Comparison of ENCODE assay signal across 9 cellular contexts in the genomic region with DNA sequence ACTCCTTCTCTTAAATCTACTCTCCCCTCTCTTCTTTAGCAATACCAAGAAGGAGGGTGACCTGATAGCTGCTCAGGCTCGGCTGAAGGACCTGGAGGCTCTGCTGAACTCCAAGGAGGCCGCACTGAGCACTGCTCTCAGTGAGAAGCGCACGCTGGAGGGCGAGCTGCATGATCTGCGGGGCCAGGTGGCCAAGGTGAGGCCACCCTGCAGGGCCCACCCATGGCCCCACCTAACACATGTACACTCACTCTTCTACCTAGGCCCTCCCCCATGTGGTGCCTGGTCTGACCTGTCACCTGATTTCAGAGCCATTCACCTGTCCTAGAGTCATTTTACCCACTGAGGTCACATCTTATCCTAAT. TPM values are rescaled to one million over a fixed set of nuclear protein-coding genes. Genes with fewer than 3 reads are reported as not detected.
A peak's percentile ranks its signal among the peaks of the same experiment; 100 is the strongest.
DNase-seq lines count a peak whose midpoint lies in the region; ATAC-seq and TF ChIP-seq lines count a peak whose summit lies in the region.
"Had no signal": no experiment of that assay in that cellular context is flagged by ENCODE, and none has a peak within 500 bp of the region (broad histone marks: within the 10 kb centered on the region; RNA-seq: fewer than 3 reads in every experiment).

No MANE protein-coding gene starts in this region.

- no peaks in the 10 kb centered on the region for H3K9me3 Mint-ChIP-seq in endodermal cell
- H3K9me3 Mint-ChIP-seq: activated T-helper 2 cell treated with anti-CD3 and anti-CD28 coated beads, Interferon-gamma antibody, Interleukin-2, Interleukin-4, amounts not matched to agents 10 μg/mL and 5 μg/mL and 100 μg/mL, durations not matched to agents 14 hours and 24 hours and 36 hours had no signal

- TF ChIP-seq POLR2A in adrenal gland (IDR thresholded peaks at IDR 0.05) (no peak), sigmoid colon (IDR thresholded peaks at IDR 0.05) (no peak), GM18505 (IDR thresholded peaks at IDR 0.05; ENCODE audit: borderline replicate concordance, extremely low read depth, insufficient read depth, insufficient read length) (no peak)

- peaks cover 54% of the 10 kb centered on the region for H3K79me2 ChIP-seq in hepatocyte

- no peak overlapping the region for H3K27ac Mint-ChIP-seq in endodermal cell

- intact Hi-C loops in adrenal gland (cut with DNase I) (loop anchor here (2.0 kb wide), 1 partner anchor 34 kb away; no protein-coding TSS in a partner anchor), sigmoid colon (cut with DNase I) (loop anchor here (1.0 to 2.0 kb wide), 2 partner anchors 34 to 76 kb away; partner anchors contain the start of gene LAMTOR2)

- no peak overlapping the region for H3K4me3 Mint-ChIP-seq in endodermal cell

- H3K36me3 Mint-ChIP-seq in endodermal cell (ENCODE audit: low read depth): peaks cover 26% of the 10 kb centered on the region

- peaks cover 51 to 62% (median 58%) of the 10 kb centered on the region in 10 experiments for H3K4me1 ChIP-seq in BLaER1 treated with 17β-estradiol and CSF1 and Interleukin-3, amounts not matched to agents 10 nM and 100 nM
- H3K4me1 ChIP-seq in adrenal gland (replicated peaks in 1 of 2) (peaks cover 46 to 51% of the 10 kb centered on the region in 2 donors), hepatocyte (ENCODE audit: insufficient read depth) (peaks cover 44% of the 10 kb centered on the region), sigmoid colon (peaks cover 4 to 58% (median 56%) of the 10 kb centered on the region in 4 donors), endodermal cell (ENCODE audit: control insufficient read depth, insufficient read depth, low read length) (peaks cover 7% of the 10 kb centered on the region)

- H3K27me3 ChIP-seq in BLaER1 treated with 17β-estradiol and CSF1 and Interleukin-3, amounts not matched to agents 10 nM and 100 nM: peaks cover 0 to 9% (median 0%) of the 10 kb centered on the region in 11 experiments; a peak in 1 of 22 replicates
- H3K27me3 ChIP-seq in adrenal gland (no peaks in the 10 kb centered on the region), hepatocyte (no peaks in the 10 kb centered on the region), sigmoid colon (no peaks in the 10 kb centered on the region), endodermal cell (ENCODE audit: control insufficient read depth, insufficient read depth, low read length, poor library complexity, severe bottlenecking) (no peaks in the 10 kb centered on the region)

- H3K9ac ChIP-seq in BLaER1 treated with 17β-estradiol and CSF1 and Interleukin-3, amounts not matched to agents 10 nM and 100 nM: no peak overlapping the region
- H3K9ac ChIP-seq in endodermal cell (ENCODE audit: extremely low read depth, low read length, poor library complexity, severe bottlenecking): no peak overlapping the region

- H3K4me3 ChIP-seq in BLaER1 treated with 17β-estradiol and CSF1 and Interleukin-3, amounts not matched to agents 10 nM and 100 nM: no peak overlapping the region
- H3K4me3 ChIP-seq in adrenal gland (no peak overlapping the region), hepatocyte (no peak overlapping the region), sigmoid colon (no peak overlapping the region), foreskin fibroblast (ENCODE audit: low read depth in 1 of 2, low read length in 2 of 2) (no peak overlapping the region), endodermal cell (ENCODE audit: low read length) (no peak overlapping the region)

- ATAC-seq in GM18505 (IDR thresholded peaks at IDR 0.05; ENCODE audit: unreplicated experiment): no peak

- no peaks in the 10 kb centered on the region for H3K9me2 ChIP-seq in hepatocyte (replicated peaks; ENCODE audit: insufficient read depth)

- H3K36me3 ChIP-seq in BLaER1 treated with 17β-estradiol and CSF1 and Interleukin-3, amounts not matched to agents 10 nM and 100 nM: peaks cover 0 to 43% (median 0%) of the 10 kb centered on the region in 11 experiments; a peak in 6 of 22 replicates
- H3K36me3 ChIP-seq in adrenal gland (replicated peaks in 1 of 2) (peaks cover 0 to 52% of the 10 kb centered on the region in 2 donors), hepatocyte (replicated peaks; ENCODE audit: insufficient read depth, low read depth) (no peaks in the 10 kb centered on the region), sigmoid colon (peaks cover 37 to 53% (median 48%) of the 10 kb centered on the region in 4 donors), endodermal cell (ENCODE audit: control insufficient read depth, insufficient read depth, low read length) (peaks cover 44% of the 10 kb centered on the region)

- peak in 2 of 6 experiments; percentile 37 to 54 for TF ChIP-seq CTCF in adrenal gland (IDR thresholded peaks at IDR 0.05)
- no peak for TF ChIP-seq CTCF in hepatocyte (IDR thresholded peaks at IDR 0.05; ENCODE audit: poor library complexity)
- TF ChIP-seq CTCF in sigmoid colon (IDR thresholded peaks at IDR 0.05): peak in 2 of 4 experiments; percentile 8 to 19
- TF ChIP-seq CTCF in foreskin fibroblast (IDR thresholded peaks at IDR 0.05; ENCODE audit: low read depth, low read length): no peak
- no peak for TF ChIP-seq CTCF in endodermal cell (conservative IDR thresholded peaks at IDR 0.05)

- TF ChIP-seq EP300 in sigmoid colon (IDR thresholded peaks at IDR 0.05): no peak

- peaks cover 24% of the 10 kb centered on the region for H3K4me1 Mint-ChIP-seq in endodermal cell

- DNase-seq in adrenal gland: peak in 1 of 7 donors; percentile 30
- no peak for DNase-seq in hepatocyte (ENCODE audit: low spot score)
- no peak for DNase-seq in sigmoid colon
- no peak for DNase-seq in NOMO-1 (lab: John Stamatoyannopoulos, UW; ENCODE audit: unreplicated experiment in 2 of 2)
- no peak for DNase-seq in foreskin fibroblast
- DNase-seq in endodermal cell: no peak

- no peaks in the 10 kb centered on the region for H3K27me3 Mint-ChIP-seq in endodermal cell (ENCODE audit: insufficient read depth)

- H4K20me1 ChIP-seq in BLaER1 treated with 17β-estradiol and CSF1 and Interleukin-3, amounts not matched to agents 10 nM and 100 nM: peaks cover 0 to 36% (median 14%) of the 10 kb centered on the region in 11 experiments; a peak in 16 of 22 replicates
- no peaks in the 10 kb centered on the region for H4K20me1 ChIP-seq in hepatocyte (ENCODE audit: insufficient read depth, poor library complexity, severe bottlenecking)

- 65 to 90% (median 77%) methylated on average over 4 to 6 of the region's 6 CpGs for WGBS in adrenal gland, 4 donors
- 83% methylated on average over 6 of the region's 6 CpGs for WGBS in hepatocyte (ENCODE audit: low lambda C conversion rate, missing lambda C conversion rate)
- 76 to 79% methylated on average over 6 of the region's 6 CpGs for WGBS in sigmoid colon, 2 donors
- 86 to 88% methylated on average over 6 of the region's 6 CpGs for WGBS in endodermal cell (ENCODE audit: insufficient coverage in 1 of 2, insufficient read length in 1 of 2), 2 experiments

- H3K4me2 ChIP-seq in BLaER1 treated with 17β-estradiol and CSF1 and Interleukin-3, amounts not matched to agents 10 nM and 100 nM: peak overlapping the region in 6 of 11 experiments; percentile 88 to 99 (median 90); a peak in 7 of 22 replicates
- H3K4me2 ChIP-seq in hepatocyte: no peak overlapping the region

- H3K27ac ChIP-seq in BLaER1 treated with 17β-estradiol and CSF1 and Interleukin-3, amounts not matched to agents 10 nM and 100 nM: no peak overlapping the region
- H3K27ac ChIP-seq in adrenal gland (peak overlapping the region in 3 of 5 donors; percentile 96 to 99 (median 98)), hepatocyte (peak overlapping the region; percentile 98), sigmoid colon (peak overlapping the region; percentile 95 to 100 (median 98)), endodermal cell (ENCODE audit: low read depth, low read length) (no peak overlapping the region)

- H2AFZ ChIP-seq in hepatocyte: no peak overlapping the region

- H3K9me3 ChIP-seq in BLaER1 treated with 17β-estradiol and CSF1 and Interleukin-3, amounts not matched to agents 10 nM and 100 nM (replicated peaks in 1 of 11): no peaks in the 10 kb centered on the region
- H3K9me3 ChIP-seq in adrenal gland (replicated peaks in 1 of 3) (no peaks in the 10 kb centered on the region), hepatocyte (ENCODE audit: low read depth) (no peaks in the 10 kb centered on the region), sigmoid colon (no peaks in the 10 kb centered on the region), endodermal cell (ENCODE audit: control insufficient read depth, low read length) (no peaks in the 10 kb centered on the region)

RNA-seq across cellular contexts. Expression of gene LMNA, which starts 16.0 kb away (rescaled TPM):
- total RNA-seq in adrenal gland (100 to 1,000 TPM; 231 to 591 (median 395) TPM), hepatocyte (161 and 208 TPM in 2 replicates), sigmoid colon (100 to 1,000 TPM; 129 to 241 (median 196) TPM), endodermal cell (10 to 100 TPM; 41.2 to 42.0 TPM)
- polyA plus RNA-seq in adrenal gland (100 to 1,000 TPM; 140 to 458 (median 374) TPM), hepatocyte (345 and 402 TPM in 2 replicates), sigmoid colon (100 to 1,000 TPM; 108 to 229 (median 142) TPM)
- polyA plus RNA-seq in endodermal cell (2013, experiment 1 of 2): 46.3 TPM
- polyA plus RNA-seq in endodermal cell (2013, experiment 2 of 2): 45.5 TPM

RNA-seq across cellular contexts. Expression of gene SEMA4A, which starts 22.8 kb away (rescaled TPM):
- 1 to 10 TPM in 6 of 8 donors, under 1 TPM in 2; 0.30 to 4.8 (median 1.6) TPM for total RNA-seq in adrenal gland
- polyA plus RNA-seq in adrenal gland: 1 to 10 TPM in 2 of 3 donors, under 1 TPM in 1; 0.93 to 3.1 (median 2.4) TPM
- total RNA-seq in hepatocyte: 1.4 and 2.1 TPM in 2 replicates
- 1.3 and 2.6 TPM in 2 replicates for polyA plus RNA-seq in hepatocyte
- total RNA-seq in sigmoid colon: 1 to 10 TPM; 1.6 to 2.9 (median 1.8) TPM
- polyA plus RNA-seq in sigmoid colon: 1 to 10 TPM; 1.4 to 6.3 (median 1.8) TPM
- total RNA-seq in endodermal cell: 10 to 100 TPM in 1 of 2 donors, 1 to 10 TPM in 1; 6.4 to 10.3 TPM
- 5.0 TPM for polyA plus RNA-seq in endodermal cell (2013, experiment 1 of 2)
- polyA plus RNA-seq in endodermal cell (2013, experiment 2 of 2): 3.4 TPM

RNA-seq across cellular contexts. Expression of gene MEX3A, which starts 48.3 kb away (rescaled TPM):
- total RNA-seq in adrenal gland (1 to 10 TPM in 3 of 8 donors, under 1 TPM in 5; 0.09 to 2.1 (median 0.50) TPM), hepatocyte (11.0 and 12.0 TPM in 2 replicates), sigmoid colon (under 1 TPM; 0.27 to 0.36 (median 0.30) TPM), endodermal cell (10 to 100 TPM; 91.8 to 94.3 TPM)
- polyA plus RNA-seq in adrenal gland (under 1 TPM; 0.17 to 0.27 (median 0.24) TPM), hepatocyte (9.3 and 10.8 TPM in 2 replicates), sigmoid colon (1 to 10 TPM in 1 of 3 donors, under 1 TPM in 2; 0.23 to 1.5 (median 0.60) TPM)
- polyA plus RNA-seq in endodermal cell (2013, experiment 1 of 2): 91.4 TPM
- 89.4 TPM for polyA plus RNA-seq in endodermal cell (2013, experiment 2 of 2)

Comparison
In these comparisons a context has a peak if more than half of its experiments do, and no peak if none do; other contexts are left out.
1. H3K27ac ChIP-seq: peak in adrenal gland (3 of 5), hepatocyte (single experiment) and sigmoid colon (4 of 4); none in BLaER1 treated with 17β-estradiol and CSF1 and Interleukin-3, amounts not matched to agents 10 nM and 100 nM (0 of 11) and endodermal cell (single experiment).